Comparison of ENCODE assay signal across 1 cellular context in genomic region chr14:102084522-102084921, GRCh38.
A peak's percentile ranks its signal among the peaks of the same experiment; 100 is the strongest.
TF ChIP-seq lines count a peak whose summit lies in the region.

No MANE protein-coding gene starts in this region.

TF ChIP-seq in K562, 482 proteins besides CTCF, POLR2A, EP300 and RAD21:
- TF ChIP-seq RBFOX2 (IDR thresholded peaks at IDR 0.05; ENCODE audit: low read depth, low read length): peak; percentile 68
- TF ChIP-seq SUPT5H (IDR thresholded peaks at IDR 0.05): 0 out of 2 replicates have a peak, but pooled peaks have one; percentile 18
- TF ChIP-seq MLLT1 (IDR thresholded peaks at IDR 0.05): peak in 1 of 2 experiments; percentile 44; a peak in 1 of 4 replicates
